Comparison of ENCODE assay signal across 39 cellular contexts in the genomic region with DNA sequence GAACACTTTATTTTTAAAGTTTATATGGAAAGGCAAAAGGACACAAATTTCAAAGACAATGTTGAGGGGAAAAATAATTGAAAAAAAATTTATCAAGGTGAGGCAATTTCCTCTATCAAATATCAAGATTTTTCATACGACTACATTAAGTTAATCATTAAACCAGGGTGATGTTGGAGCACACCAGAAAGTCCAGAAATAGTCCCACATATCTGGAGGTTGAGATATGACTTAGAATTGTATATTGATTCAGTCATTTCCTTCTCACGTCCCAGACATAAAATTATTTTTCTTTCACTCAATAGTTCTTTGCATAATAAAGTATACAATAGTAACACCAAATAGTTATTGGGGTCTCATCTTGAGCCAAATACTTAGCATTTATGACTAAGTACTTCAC.
"Had no signal": no experiment of that assay in that cellular context is flagged by ENCODE, and none has a peak within 500 bp of the region (broad histone marks: within the 10 kb centered on the region; RNA-seq: fewer than 3 reads in every experiment).

No MANE protein-coding gene starts in this region.

- H3K27me3 Mint-ChIP-seq: activated naive CD4-positive, alpha-beta T cell treated with anti-CD3 and anti-CD28 coated beads, Interleukin-2, amount 10 ng/mL, durations not matched to agents 7 days and 5 days; activated naive CD4-positive, alpha-beta T cell treated with anti-CD3 and anti-CD28 coated beads, Interleukin-2, amount 50 U/mL, for 24 hours; activated naive CD8-positive, alpha-beta T cell; activated naive CD8-positive, alpha-beta T cell treated with anti-CD3 and anti-CD28 coated beads for 36 hours; activated naive CD8-positive, alpha-beta T cell treated with anti-CD3 and anti-CD28 coated beads, Interleukin-2, amount 10 ng/mL, durations not matched to agents 7 days and 5 days; activated naive CD8-positive, alpha-beta T cell treated with anti-CD3 and anti-CD28 coated beads, Interleukin-2, amount 50 U/mL, for 24 hours; activated T-cell treated with anti-CD3 and anti-CD28 coated beads, Interleukin-2, amount 50 U/mL, for 24 hours; activated T-helper 17 cell treated with anti-CD3 and anti-CD28 coated beads, Interleukin-2, amount 50 U/mL, for 72 hours; central memory CD8-positive, alpha-beta T cell had no signal

- ATAC-seq: activated naive CD4-positive, alpha-beta T cell treated with anti-CD3 and anti-CD28 coated beads, Interleukin-2, amount 50 U/mL, for 72 hours; activated naive CD8-positive, alpha-beta T cell treated with anti-CD3 and anti-CD28 coated beads, Interleukin-2, amount 50 U/mL, for 24 hours; activated T-cell treated with anti-CD3 and anti-CD28 coated beads, Interleukin-2, amount 50 U/mL, for 4 hours; activated T-cell treated with anti-CD3 and anti-CD28 coated beads, Interleukin-2, amount 50 U/mL, for 72 hours; activated T-helper 17 cell treated with anti-CD3 and anti-CD28 coated beads, Interleukin-2, amount 50 U/mL, for 72 hours had no signal

- H3K36me3 Mint-ChIP-seq: activated naive CD4-positive, alpha-beta T cell treated with anti-CD3 and anti-CD28 coated beads, Interleukin-2, amount 10 ng/mL, durations not matched to agents 7 days and 5 days; activated naive CD4-positive, alpha-beta T cell treated with anti-CD3 and anti-CD28 coated beads, Interleukin-2, amount 50 U/mL, for 24 hours; activated naive CD4-positive, alpha-beta T cell treated with anti-CD3 and anti-CD28 coated beads, Interleukin-2, amount 50 U/mL, for 72 hours; activated naive CD8-positive, alpha-beta T cell; activated naive CD8-positive, alpha-beta T cell treated with anti-CD3 and anti-CD28 coated beads for 36 hours; activated naive CD8-positive, alpha-beta T cell treated with anti-CD3 and anti-CD28 coated beads, Interleukin-2, amount 10 ng/mL, durations not matched to agents 7 days and 5 days; brain had no signal

- H3K9me3 ChIP-seq: adrenal gland, ascending aorta, breast epithelium had no signal

- H3K27ac Mint-ChIP-seq: activated naive CD4-positive, alpha-beta T cell treated with anti-CD3 and anti-CD28 coated beads for 36 hours; activated naive CD4-positive, alpha-beta T cell treated with anti-CD3 and anti-CD28 coated beads, Interleukin-2, amount 10 ng/mL, durations not matched to agents 7 days and 5 days; activated naive CD4-positive, alpha-beta T cell treated with anti-CD3 and anti-CD28 coated beads, Interleukin-2, amount 50 U/mL, for 24 hours; activated naive CD4-positive, alpha-beta T cell treated with anti-CD3 and anti-CD28 coated beads, Interleukin-2, amount 50 U/mL, for 72 hours; activated naive CD8-positive, alpha-beta T cell; activated naive CD8-positive, alpha-beta T cell treated with anti-CD3 and anti-CD28 coated beads for 36 hours; activated naive CD8-positive, alpha-beta T cell treated with anti-CD3 and anti-CD28 coated beads, Interleukin-2, amount 10 ng/mL, durations not matched to agents 7 days and 5 days; activated naive CD8-positive, alpha-beta T cell treated with anti-CD3 and anti-CD28 coated beads, Interleukin-2, amount 50 U/mL, for 24 hours; activated T-cell treated with anti-CD3 and anti-CD28 coated beads, Interleukin-2, amount 50 U/mL, for 24 hours; activated T-cell treated with anti-CD3 and anti-CD28 coated beads, Interleukin-2, amount 50 U/mL, for 72 hours; activated T-helper 1 cell treated with anti-CD3 and anti-CD28 coated beads, Interleukin-12 subunit alpha, Interleukin-12 subunit beta, Interleukin-2, Interleukin-4 antibody, amounts not matched to agents 30 ng/mL and 10 ng/mL and 1 ng/mL, durations not matched to agents 14 hours and 24 hours and 36 hours; activated T-helper 17 cell treated with anti-CD3 and anti-CD28 coated beads, Interleukin-2, amount 50 U/mL, for 72 hours; activated T-helper 2 cell treated with anti-CD3 and anti-CD28 coated beads, Interferon-gamma antibody, Interleukin-2, Interleukin-4, amounts not matched to agents 10 μg/mL and 5 μg/mL and 100 μg/mL, durations not matched to agents 14 hours and 24 hours and 36 hours; brain had no signal

- H3K27me3 ChIP-seq: adrenal gland, ascending aorta, brain microvascular endothelial cell, breast epithelium, cardiac muscle cell had no signal

- DNase-seq: activated effector memory CD4-positive, alpha-beta T cell treated with anti-CD3 and anti-CD28 coated beads, Interleukin-2, amount 50 U/mL, for 16 hours; activated effector memory CD4-positive, alpha-beta T cell treated with Interleukin-2 at 50 U/mL for 16 hours; activated gamma-delta T cell; activated gamma-delta T cell treated with Interleukin-2 at 50 U/mL for 16 hours; activated naive CD4-positive, alpha-beta T cell; activated naive CD4-positive, alpha-beta T cell treated with anti-CD3 and anti-CD28 coated beads for 36 hours; activated naive CD4-positive, alpha-beta T cell treated with anti-CD3 and anti-CD28 coated beads, Interleukin-2, amount 10 ng/mL, durations not matched to agents 7 days and 5 days; activated naive CD4-positive, alpha-beta T cell treated with anti-CD3 and anti-CD28 coated beads, Interleukin-2, amount 50 U/mL, for 16 hours; activated naive CD4-positive, alpha-beta T cell treated with Interleukin-2 at 50 U/mL for 16 hours; activated naive CD8-positive, alpha-beta T cell treated with anti-CD3 and anti-CD28 coated beads for 36 hours; activated naive CD8-positive, alpha-beta T cell treated with anti-CD3 and anti-CD28 coated beads, Interleukin-2, amount 10 ng/mL, durations not matched to agents 7 days and 5 days; activated naive CD8-positive, alpha-beta T cell treated with anti-CD3 and anti-CD28 coated beads, Interleukin-2, amount 50 U/mL, for 24 hours; activated T-cell treated with anti-CD3 and anti-CD28 coated beads, Interleukin-2, amount 50 U/mL, for 24 hours; activated T-cell treated with anti-CD3 and anti-CD28 coated beads, Interleukin-2, amount 50 U/mL, for 4 hours; activated T-cell treated with anti-CD3 and anti-CD28 coated beads, Interleukin-2, amount 50 U/mL, for 48 hours; activated T-cell treated with anti-CD3 and anti-CD28 coated beads, Interleukin-2, amount 50 U/mL, for 72 hours; adrenal gland; amniotic stem cell; amygdala; anterior cingulate cortex; aorta; brain microvascular endothelial cell; caudate nucleus; central memory CD4-positive, alpha-beta T cell; cerebellar nuclear complex had no signal

- FAIRE-seq: astrocyte, bronchial epithelial cell, colon had no signal

- H3K27ac ChIP-seq: adrenal gland, ascending aorta, brain microvascular endothelial cell, breast epithelium, cardiac muscle cell had no signal

- H3K9me3 Mint-ChIP-seq: activated naive CD4-positive, alpha-beta T cell treated with anti-CD3 and anti-CD28 coated beads, Interleukin-2, amount 10 ng/mL, durations not matched to agents 7 days and 5 days; activated naive CD4-positive, alpha-beta T cell treated with anti-CD3 and anti-CD28 coated beads, Interleukin-2, amount 50 U/mL, for 24 hours; brain had no signal

- H3K36me3 ChIP-seq: adrenal gland, ascending aorta, brain microvascular endothelial cell, breast epithelium, cardiac muscle cell had no signal

- H3K4me1 ChIP-seq: adrenal gland, ascending aorta, breast epithelium had no signal

- H3K4me3 Mint-ChIP-seq: activated naive CD4-positive, alpha-beta T cell treated with anti-CD3 and anti-CD28 coated beads for 36 hours; activated naive CD4-positive, alpha-beta T cell treated with anti-CD3 and anti-CD28 coated beads, Interleukin-2, amount 10 ng/mL, durations not matched to agents 7 days and 5 days; activated naive CD4-positive, alpha-beta T cell treated with anti-CD3 and anti-CD28 coated beads, Interleukin-2, amount 50 U/mL, for 24 hours; activated naive CD8-positive, alpha-beta T cell; activated naive CD8-positive, alpha-beta T cell treated with anti-CD3 and anti-CD28 coated beads for 36 hours; activated naive CD8-positive, alpha-beta T cell treated with anti-CD3 and anti-CD28 coated beads, Interleukin-2, amount 10 ng/mL, durations not matched to agents 7 days and 5 days; activated naive CD8-positive, alpha-beta T cell treated with anti-CD3 and anti-CD28 coated beads, Interleukin-2, amount 50 U/mL, for 24 hours; activated T-cell treated with anti-CD3 and anti-CD28 coated beads, Interleukin-2, amount 50 U/mL, for 24 hours; activated T-cell treated with anti-CD3 and anti-CD28 coated beads, Interleukin-2, amount 50 U/mL, for 4 hours; activated T-cell treated with anti-CD3 and anti-CD28 coated beads, Interleukin-2, amount 50 U/mL, for 72 hours; activated T-helper 1 cell treated with anti-CD3 and anti-CD28 coated beads, Interleukin-12 subunit alpha, Interleukin-12 subunit beta, Interleukin-2, Interleukin-4 antibody, amounts not matched to agents 30 ng/mL and 10 ng/mL and 1 ng/mL, durations not matched to agents 14 hours and 24 hours and 36 hours; activated T-helper 17 cell treated with anti-CD3 and anti-CD28 coated beads, Interleukin-2, amount 50 U/mL, for 72 hours; brain; central memory CD8-positive, alpha-beta T cell had no signal

- H3K4me3 ChIP-seq: adrenal gland, ascending aorta, breast epithelium, cardiac muscle cell had no signal

- H3K4me1 Mint-ChIP-seq: activated naive CD4-positive, alpha-beta T cell treated with anti-CD3 and anti-CD28 coated beads, Interleukin-2, amount 10 ng/mL, durations not matched to agents 7 days and 5 days; activated naive CD4-positive, alpha-beta T cell treated with anti-CD3 and anti-CD28 coated beads, Interleukin-2, amount 50 U/mL, for 24 hours; activated naive CD8-positive, alpha-beta T cell treated with anti-CD3 and anti-CD28 coated beads for 36 hours; activated naive CD8-positive, alpha-beta T cell treated with anti-CD3 and anti-CD28 coated beads, Interleukin-2, amount 10 ng/mL, durations not matched to agents 7 days and 5 days; activated naive CD8-positive, alpha-beta T cell treated with anti-CD3 and anti-CD28 coated beads, Interleukin-2, amount 50 U/mL, for 24 hours; activated T-helper 17 cell treated with anti-CD3 and anti-CD28 coated beads, Interleukin-2, amount 50 U/mL, for 72 hours; brain; central memory CD8-positive, alpha-beta T cell had no signal
